8 cellular contexts compared by ENCODE assay signal in the genomic region with DNA sequence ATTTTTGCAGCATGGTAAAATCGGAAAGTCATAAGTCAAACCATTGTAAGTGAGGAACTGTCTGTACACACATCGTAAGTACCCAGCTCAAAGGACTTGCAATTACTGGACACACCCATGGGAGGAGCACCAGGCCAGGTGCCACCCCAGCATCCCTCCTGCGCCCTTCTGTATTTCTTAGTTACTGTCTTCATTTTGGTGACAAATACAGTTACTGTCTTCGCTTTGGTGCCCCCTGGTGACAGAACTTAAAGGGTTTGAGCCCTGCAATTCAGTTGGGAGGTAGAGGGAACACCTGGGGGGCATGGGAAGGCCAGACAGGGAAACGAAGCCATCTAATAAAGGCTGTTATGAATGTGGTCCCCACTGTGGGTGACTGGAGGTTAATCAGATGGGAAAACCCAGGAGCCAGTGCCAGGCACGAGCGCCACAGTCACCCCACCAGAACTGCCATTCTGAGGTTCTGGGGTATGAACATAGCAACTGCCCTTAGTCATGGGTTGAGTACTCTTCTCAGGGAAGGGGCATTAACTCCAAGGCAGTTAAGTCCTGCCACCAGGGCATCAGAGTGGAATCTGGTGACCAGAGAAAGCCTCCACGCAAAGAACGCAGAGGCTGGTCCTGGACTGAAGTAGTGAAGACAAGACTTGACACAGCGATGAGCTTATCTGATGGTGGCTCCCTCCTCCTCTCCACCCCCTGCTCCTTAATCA.
DNase-seq lines count a peak whose midpoint lies in the region; ATAC-seq and TF ChIP-seq lines count a peak whose summit lies in the region.

No MANE protein-coding gene starts in this region.

- H3K27me3 ChIP-seq in left ventricle myocardium inferior (ENCODE audit: low read depth) = peaks cover 84% of the 10 kb centered on the region

- no peak overlapping the region for H3K4me3 Mint-ChIP-seq in glutamatergic neuron (ENCODE audit: unreplicated experiment)

- no peak overlapping the region for H3K27ac Mint-ChIP-seq in glutamatergic neuron (ENCODE audit: unreplicated experiment)

- H3K4me3 ChIP-seq in left ventricle myocardium inferior = no peak overlapping the region

- H3K36me3 ChIP-seq in left ventricle myocardium inferior = no peaks in the 10 kb centered on the region

- peaks cover 8% of the 10 kb centered on the region for H3K4me1 Mint-ChIP-seq in glutamatergic neuron (ENCODE audit: low read depth, unreplicated experiment)

- TF ChIP-seq CTCF in left ventricle myocardium inferior (IDR thresholded peaks at IDR 0.05; ENCODE audit: borderline replicate concordance) (peak; percentile 57), glutamatergic neuron (IDR thresholded peaks at IDR 0.05; ENCODE audit: partially characterized antibody, unreplicated experiment) (peak; percentile 58)

- no peaks in the 10 kb centered on the region for H3K36me3 Mint-ChIP-seq in glutamatergic neuron (ENCODE audit: unreplicated experiment)

- H3K27ac ChIP-seq in left ventricle myocardium inferior (replicated peaks) = no peak overlapping the region

- H3K9me3 ChIP-seq in left ventricle myocardium inferior (replicated peaks) = no peaks in the 10 kb centered on the region

- H3K27me3 Mint-ChIP-seq in glutamatergic neuron (ENCODE audit: unreplicated experiment) = peaks cover 6% of the 10 kb centered on the region

- intact Hi-C loops in left ventricle myocardium inferior (cut with micrococcal nuclease) (no loop called here), Right ventricle myocardium superior (cut with DNase I) (no loop called here)

- H3K4me1 ChIP-seq in left ventricle myocardium inferior = no peaks in the 10 kb centered on the region

- ATAC-seq in Right ventricle myocardium superior (ENCODE audit: poor library complexity) (no peak), HG03139 (IDR thresholded peaks at IDR 0.05; ENCODE audit: unreplicated experiment) (no peak)

- peaks cover 3% of the 10 kb centered on the region for H3K9me3 Mint-ChIP-seq in glutamatergic neuron (ENCODE audit: unreplicated experiment)

- DNase-seq in left ventricle myocardium inferior (no peak), Right ventricle myocardium superior (no peak), NCI-H1436 treated with DMSO at 0.1 percent for 48 hours (lab: John Stamatoyannopoulos, UW) (peak; percentile 56), glutamatergic neuron (peak; percentile 48), middle frontal gyrus (ENCODE audit: extremely low spot score, low spot score) (no peak)
- peak in 2 of 3 experiments; percentile 2 to 4 for DNase-seq in activated CD8-positive, alpha-beta memory T cell treated with anti-CD3 and anti-CD28 coated beads for 48 hours (ENCODE audit: low read depth in 2 of 3, low spot score in 2 of 3)
- peak; percentile 39 to 48 for DNase-seq in stimulated activated CD4-positive, alpha-beta T cell treated with anti-CD3 and anti-CD28 coated beads, Interleukin-2, amount 100 ng/mL, for 24 hours

Comparison
In these comparisons a context has a peak if more than half of its experiments do, and no peak if none do; other contexts are left out.
1. DNase-seq: peak in NCI-H1436 treated with DMSO at 0.1 percent for 48 hours (single experiment), activated CD8-positive, alpha-beta memory T cell treated with anti-CD3 and anti-CD28 coated beads for 48 hours (2 of 3), glutamatergic neuron (single experiment) and stimulated activated CD4-positive, alpha-beta T cell treated with anti-CD3 and anti-CD28 coated beads, Interleukin-2, amount 100 ng/mL, for 24 hours (2 of 2); none in left ventricle myocardium inferior (single experiment), Right ventricle myocardium superior (single experiment) and middle frontal gyrus (single experiment).